ENCODE assay signal across 29 cellular contexts in genomic region chr9:104412238-104412637, GRCh38.
A peak's percentile ranks its signal among the peaks of the same experiment; 100 is the strongest.
DNase-seq lines count a peak whose midpoint lies in the region; ATAC-seq, FAIRE-seq and TF ChIP-seq lines count a peak whose summit lies in the region.
"Had no signal": no experiment of that assay in that cellular context is flagged by ENCODE, and none has a peak within 500 bp of the region (broad histone marks: within the 10 kb centered on the region; RNA-seq: fewer than 3 reads in every experiment).

No MANE protein-coding gene starts in this region.

- H3K27ac Mint-ChIP-seq in GM23338 (no peak overlapping the region), endodermal cell (no peak overlapping the region)
- H3K27ac Mint-ChIP-seq: activated CD4-positive, alpha-beta memory T cell treated with anti-CD3 and anti-CD28 coated beads, Interleukin-2, amount 10 ng/mL, durations not matched to agents 7 days and 5 days; IgD-negative memory B cell; mesothelial cell of epicardium; stimulated activated naive CD8-positive, alpha-beta T cell treated with anti-CD3 and anti-CD28 coated beads, Interleukin-15, amount 100 ng/mL, for 72 hours had no signal

- no peak overlapping the region for H3K9ac ChIP-seq in endodermal cell (ENCODE audit: extremely low read depth, low read length, poor library complexity, severe bottlenecking)

- ATAC-seq in A549 = no peak
- no peak for ATAC-seq in GM23338
- ATAC-seq in body of pancreas = no peak
- ATAC-seq in HG03039 (IDR thresholded peaks at IDR 0.05; ENCODE audit: unreplicated experiment) = no peak
- ATAC-seq: left ventricle myocardium superior; right cardiac atrium; stimulated activated naive CD8-positive, alpha-beta T cell treated with anti-CD3 and anti-CD28 coated beads, Interleukin-15, amount 100 ng/mL, for 72 hours had no signal

- H3K27me3 ChIP-seq in GM23338 (ENCODE audit: insufficient read depth) (no peaks in the 10 kb centered on the region), endodermal cell (ENCODE audit: control insufficient read depth, insufficient read depth, low read length, poor library complexity, severe bottlenecking) (no peaks in the 10 kb centered on the region), body of pancreas (no peaks in the 10 kb centered on the region)
- H3K27me3 ChIP-seq: brain microvascular endothelial cell, MG63, neutrophil, Peyer's patch had no signal

- intact Hi-C loops in body of pancreas (cut with DNase I) = no loop called here

- H3K9me3 ChIP-seq in A549 (no peaks in the 10 kb centered on the region; the same call in 2 of the 3 replicates), endodermal cell (ENCODE audit: control insufficient read depth, low read length) (peaks cover 80% of the 10 kb centered on the region), body of pancreas (no peaks in the 10 kb centered on the region)
- H3K9me3 ChIP-seq: Peyer's patch, thoracic aorta had no signal

- H3K79me2 ChIP-seq in GM23338 (replicated peaks; ENCODE audit: insufficient read depth) = no peaks in the 10 kb centered on the region

- H3K27me3 Mint-ChIP-seq in GM23338 (ENCODE audit: insufficient read depth, low read depth, poor library complexity) (no peaks in the 10 kb centered on the region), endodermal cell (ENCODE audit: insufficient read depth) (no peaks in the 10 kb centered on the region)
- H3K27me3 Mint-ChIP-seq: activated CD4-positive, alpha-beta memory T cell treated with anti-CD3 and anti-CD28 coated beads, Interleukin-2, amount 10 ng/mL, durations not matched to agents 7 days and 5 days; IgD-negative memory B cell; stimulated activated naive CD8-positive, alpha-beta T cell treated with anti-CD3 and anti-CD28 coated beads, Interleukin-15, amount 100 ng/mL, for 72 hours had no signal

- H3K36me3 Mint-ChIP-seq in GM23338 (ENCODE audit: low read depth) = peaks cover 25% of the 10 kb centered on the region
- peaks cover 2% of the 10 kb centered on the region for H3K36me3 Mint-ChIP-seq in endodermal cell (ENCODE audit: low read depth)
- H3K36me3 Mint-ChIP-seq: IgD-negative memory B cell had no signal

- no peak overlapping the region for H3K27ac ChIP-seq in A549
- no peak overlapping the region for H3K27ac ChIP-seq in GM23338 (ENCODE audit: low read depth)
- H3K27ac ChIP-seq in endodermal cell (ENCODE audit: low read depth, low read length) = no peak overlapping the region
- H3K27ac ChIP-seq in body of pancreas = no peak overlapping the region
- H3K27ac ChIP-seq: brain microvascular endothelial cell, neutrophil, Peyer's patch, thoracic aorta had no signal

- H3K4me3 ChIP-seq in A549 (no peak overlapping the region), GM23338 (no peak overlapping the region), endodermal cell (ENCODE audit: low read length) (peak overlapping the region; percentile 1), body of pancreas (no peak overlapping the region)
- H3K4me3 ChIP-seq: MG63, Peyer's patch, thoracic aorta had no signal

- no peak overlapping the region for H2AFZ ChIP-seq in GM23338

- H3K4me1 ChIP-seq in A549 (no peaks in the 10 kb centered on the region), GM23338 (ENCODE audit: insufficient read depth) (no peaks in the 10 kb centered on the region), endodermal cell (ENCODE audit: control insufficient read depth, insufficient read depth, low read length) (no peaks in the 10 kb centered on the region), body of pancreas (no peaks in the 10 kb centered on the region)
- H3K4me1 ChIP-seq: Peyer's patch had no signal

- H3K9me3 Mint-ChIP-seq in GM23338 (peaks cover 79% of the 10 kb centered on the region), endodermal cell (peaks cover 69% of the 10 kb centered on the region)

- no peak for FAIRE-seq in A549 (lab: Jason Lieb, UNC)
- FAIRE-seq: keratinocyte had no signal

- no peak for TF ChIP-seq POLR2A in A549 (IDR thresholded peaks at IDR 0.05; ENCODE audit: low read length)
- no peak for TF ChIP-seq POLR2A in body of pancreas (IDR thresholded peaks at IDR 0.05)

- no peak for TF ChIP-seq CTCF in A549 (IDR thresholded peaks at IDR 0.05)
- no peak for TF ChIP-seq CTCF in GM23338 (conservative IDR thresholded peaks at IDR 0.05; ENCODE audit: low read depth in 2 of 2)
- TF ChIP-seq CTCF in endodermal cell (conservative IDR thresholded peaks at IDR 0.05) = no peak
- TF ChIP-seq CTCF in body of pancreas (IDR thresholded peaks at IDR 0.05) = no peak

- POLR2A ChIA-PET in A549 (lab: Yijun Ruan, JAX) = no interaction called here

- DNase-seq in A549 (ENCODE audit: low read depth in 1 of 2, low spot score in 1 of 2) = peak in 1 of 2 experiments; percentile 11
- DNase-seq in GM23338 (ENCODE audit: low spot score) = peak; percentile 53
- DNase-seq in NCI-H69 (lab: John Stamatoyannopoulos, UW) = peak; percentile 39
- DNase-seq in endodermal cell = no peak
- no peak for DNase-seq in body of pancreas
- DNase-seq in NCI-H774 (lab: John Stamatoyannopoulos, UW) = no peak
- DNase-seq in activated effector memory CD4-positive, alpha-beta T cell treated with anti-CD3 and anti-CD28 coated beads, Interleukin-2, amount 50 U/mL, for 16 hours = no peak
- DNase-seq: activated CD4-positive, alpha-beta memory T cell treated with anti-CD3 and anti-CD28 coated beads, Interleukin-2, amount 10 ng/mL, durations not matched to agents 7 days and 5 days; activated CD8-positive, alpha-beta memory T cell treated with anti-CD3 and anti-CD28 coated beads, Interleukin-2, amount 50 U/mL, for 4 hours; activated naive CD4-positive, alpha-beta T cell treated with Interleukin-2 at 50 U/mL for 16 hours; brain microvascular endothelial cell; C1 segment of cervical spinal cord; DMS79 treated with DMSO at 0.1 percent for 48 hours; GF-D8; left ventricle myocardium superior; MG63; NCI-H1436; NCI-H446 treated with DMSO at 0.1 percent for 48 hours; Peyer's patch; posterior cingulate gyrus; right cardiac atrium; stimulated activated naive CD8-positive, alpha-beta T cell treated with anti-CD3 and anti-CD28 coated beads, Interleukin-15, amount 100 ng/mL, for 72 hours; SW 1271 had no signal

- peaks cover 6% of the 10 kb centered on the region; the same call in 1 of the 2 replicates for H3K36me3 ChIP-seq in GM23338 (ENCODE audit: insufficient read depth)
- H3K36me3 ChIP-seq in endodermal cell (ENCODE audit: control insufficient read depth, insufficient read depth, low read length) = no peaks in the 10 kb centered on the region
- no peaks in the 10 kb centered on the region for H3K36me3 ChIP-seq in body of pancreas (replicated peaks in 1 of 2; ENCODE audit: insufficient read depth in 1 of 2, low read depth in 2 of 2)
- H3K36me3 ChIP-seq: brain microvascular endothelial cell, MG63, neutrophil, Peyer's patch, thoracic aorta had no signal

- H3K9me2 ChIP-seq in GM23338 (ENCODE audit: insufficient read depth) = no peaks in the 10 kb centered on the region

- H3K4me3 Mint-ChIP-seq in GM23338 = no peak overlapping the region
- no peak overlapping the region for H3K4me3 Mint-ChIP-seq in endodermal cell
- H3K4me3 Mint-ChIP-seq: activated CD4-positive, alpha-beta memory T cell treated with anti-CD3 and anti-CD28 coated beads, Interleukin-2, amount 10 ng/mL, durations not matched to agents 7 days and 5 days; IgD-negative memory B cell; mesothelial cell of epicardium; stimulated activated naive CD8-positive, alpha-beta T cell treated with anti-CD3 and anti-CD28 coated beads, Interleukin-15, amount 100 ng/mL, for 72 hours had no signal

- no peak for TF ChIP-seq RAD21 in A549 (conservative IDR thresholded peaks at IDR 0.05 in 1 of 2, IDR thresholded peaks at IDR 0.05 in 1 of 2)

- no peaks in the 10 kb centered on the region for H4K20me1 ChIP-seq in GM23338 (replicated peaks; ENCODE audit: insufficient read depth)

- H3F3A ChIP-seq in GM23338 (replicated peaks; ENCODE audit: low read depth) = no peaks in the 10 kb centered on the region

- TF ChIP-seq EP300 in A549 (IDR thresholded peaks at IDR 0.05) = no peak

- no peak overlapping the region for H3K4me2 ChIP-seq in A549
- H3K4me2 ChIP-seq in GM23338 = no peak overlapping the region

- no peaks in the 10 kb centered on the region for H3K4me1 Mint-ChIP-seq in GM23338
- no peaks in the 10 kb centered on the region for H3K4me1 Mint-ChIP-seq in endodermal cell
- H3K4me1 Mint-ChIP-seq: activated CD4-positive, alpha-beta memory T cell treated with anti-CD3 and anti-CD28 coated beads, Interleukin-2, amount 10 ng/mL, durations not matched to agents 7 days and 5 days; IgD-negative memory B cell; mesothelial cell of epicardium; stimulated activated naive CD8-positive, alpha-beta T cell treated with anti-CD3 and anti-CD28 coated beads, Interleukin-15, amount 100 ng/mL, for 72 hours had no signal

- CTCF ChIA-PET in A549 (lab: Yijun Ruan, JAX) = no interaction called here

TF ChIP-seq in A549, 52 proteins besides CTCF, POLR2A, EP300 and RAD21:
- TF ChIP-seq, protein P1, sequence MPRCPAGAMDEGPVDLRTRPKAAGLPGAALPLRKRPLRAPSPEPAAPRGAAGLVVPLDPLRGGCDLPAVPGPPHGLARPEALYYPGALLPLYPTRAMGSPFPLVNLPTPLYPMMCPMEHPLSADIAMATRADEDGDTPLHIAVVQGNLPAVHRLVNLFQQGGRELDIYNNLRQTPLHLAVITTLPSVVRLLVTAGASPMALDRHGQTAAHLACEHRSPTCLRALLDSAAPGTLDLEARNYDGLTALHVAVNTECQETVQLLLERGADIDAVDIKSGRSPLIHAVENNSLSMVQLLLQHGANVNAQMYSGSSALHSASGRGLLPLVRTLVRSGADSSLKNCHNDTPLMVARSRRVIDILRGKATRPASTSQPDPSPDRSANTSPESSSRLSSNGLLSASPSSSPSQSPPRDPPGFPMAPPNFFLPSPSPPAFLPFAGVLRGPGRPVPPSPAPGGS (IDR thresholded peaks at IDR 0.05) = no peak
- TF ChIP-seq ZFP36 (IDR thresholded peaks at IDR 0.05; ENCODE audit: borderline replicate concordance, partially characterized antibody) = peak; percentile 77

TF ChIP-seq in GM23338, 12 proteins besides CTCF, POLR2A, EP300 and RAD21 (continues in another document):
- TF ChIP-seq ZNF114 (CRISPR knock-in tag; IDR thresholded peaks at IDR 0.05) = no peak

Comparison
In these comparisons a context has a peak if more than half of its experiments do, and no peak if none do; other contexts are left out.
1. DNase-seq: peak in GM23338 (single experiment) and NCI-H69 (single experiment); none in endodermal cell (single experiment), body of pancreas (0 of 4), NCI-H774 (single experiment) and activated effector memory CD4-positive, alpha-beta T cell treated with anti-CD3 and anti-CD28 coated beads, Interleukin-2, amount 50 U/mL, for 16 hours (single experiment).